Comparison of ENCODE assay signal across 1 cellular context in the genomic region with DNA sequence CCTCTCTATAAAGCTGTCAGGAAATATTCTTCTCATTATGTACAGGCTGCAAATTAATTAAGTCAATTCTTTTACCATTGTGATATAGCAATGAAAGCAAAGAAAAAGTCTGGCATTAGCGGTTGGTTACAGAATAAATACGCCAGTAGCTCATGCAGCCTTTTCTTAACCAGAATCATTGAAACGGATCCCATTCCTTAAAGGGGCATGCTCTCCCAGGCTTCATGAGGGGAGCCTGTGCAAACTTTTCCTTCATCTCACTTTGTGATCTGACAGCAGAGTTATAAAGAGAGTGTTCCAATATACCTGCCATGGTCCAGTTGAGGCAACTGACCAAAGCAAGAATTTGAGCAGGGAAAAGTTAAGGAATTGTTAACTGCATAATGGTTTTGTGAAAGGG.
TF ChIP-seq lines count a peak whose summit lies in the region.

No MANE protein-coding gene starts in this region.

TF ChIP-seq in HepG2, 621 proteins besides CTCF, POLR2A, EP300 and RAD21 (continued from another document):
- no peak for TF ChIP-seq ZNF432 (CRISPR knock-in tag; IDR thresholded peaks at IDR 0.05; ENCODE audit: borderline replicate concordance)
- TF ChIP-seq ATF7-NPFF (CRISPR knock-in tag; IDR thresholded peaks at IDR 0.05; ENCODE audit: low read depth): no peak
- TF ChIP-seq, protein P1, sequence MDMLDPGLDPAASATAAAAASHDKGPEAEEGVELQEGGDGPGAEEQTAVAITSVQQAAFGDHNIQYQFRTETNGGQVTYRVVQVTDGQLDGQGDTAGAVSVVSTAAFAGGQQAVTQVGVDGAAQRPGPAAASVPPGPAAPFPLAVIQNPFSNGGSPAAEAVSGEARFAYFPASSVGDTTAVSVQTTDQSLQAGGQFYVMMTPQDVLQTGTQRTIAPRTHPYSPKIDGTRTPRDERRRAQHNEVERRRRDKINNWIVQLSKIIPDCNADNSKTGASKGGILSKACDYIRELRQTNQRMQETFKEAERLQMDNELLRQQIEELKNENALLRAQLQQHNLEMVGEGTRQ (IDR thresholded peaks at IDR 0.05; ENCODE audit: low read depth, low read length): no peak
- TF ChIP-seq, protein P1 (CRISPR knock-in tag; IDR thresholded peaks at IDR 0.05; ENCODE audit: borderline replicate concordance): no peak
- TF ChIP-seq NR2C2 (CRISPR knock-in tag; IDR thresholded peaks at IDR 0.05; ENCODE audit: borderline replicate concordance): no peak
- TF ChIP-seq, protein P2, sequence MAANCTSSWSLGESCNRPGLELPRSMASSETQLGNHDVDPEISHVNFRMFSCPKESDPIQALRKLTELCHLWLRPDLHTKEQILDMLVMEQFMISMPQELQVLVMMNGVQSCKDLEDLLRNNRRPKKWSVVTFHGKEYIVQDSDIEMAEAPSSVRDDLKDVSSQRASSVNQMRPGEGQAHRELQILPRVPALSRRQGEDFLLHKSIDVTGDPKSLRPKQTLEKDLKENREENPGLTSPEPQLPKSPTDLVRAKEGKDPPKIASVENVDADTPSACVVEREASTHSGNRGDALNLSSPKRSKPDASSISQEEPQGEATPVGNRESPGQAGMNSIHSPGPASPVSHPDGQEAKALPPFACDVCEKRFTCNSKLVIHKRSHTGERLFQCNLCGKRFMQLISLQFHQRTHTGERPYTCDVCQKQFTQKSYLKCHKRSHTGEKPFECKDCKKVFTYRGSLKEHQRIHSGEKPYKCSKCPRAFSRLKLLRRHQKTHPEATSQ (CRISPR knock-in tag; IDR thresholded peaks at IDR 0.05; ENCODE audit: borderline replicate concordance): no peak
- TF ChIP-seq GABPB1 (CRISPR knock-in tag; IDR thresholded peaks at IDR 0.05): no peak
- no peak for TF ChIP-seq ZNF772 (CRISPR knock-in tag; IDR thresholded peaks at IDR 0.05)
- TF ChIP-seq ZNF446 (CRISPR knock-in tag; IDR thresholded peaks at IDR 0.05): no peak
